In genomic region chr7:30135271-30135550, GRCh38 we compare ENCODE assay signal across 8 cellular contexts. TPM values are rescaled to one million over a fixed set of nuclear protein-coding genes. Genes with fewer than 3 reads are reported as not detected.
DNase-seq lines count a peak whose midpoint lies in the region; ATAC-seq and TF ChIP-seq lines count a peak whose summit lies in the region.

No MANE protein-coding gene starts in this region.

- TF ChIP-seq CTCF in NB4 (IDR thresholded peaks at IDR 0.05; ENCODE audit: low read depth, low read length) (no peak), epithelial cell of esophagus (IDR thresholded peaks at IDR 0.05; ENCODE audit: insufficient read depth, low read depth, low read length, missing control alignments) (no peak), prostate gland (IDR thresholded peaks at IDR 0.05) (no peak)

- H3K9me3 ChIP-seq in prostate gland = no peaks in the 10 kb centered on the region

- intact Hi-C loops in prostate gland (cut with DNase I) = no loop called here

- H3K27me3 ChIP-seq in prostate gland (replicated peaks; ENCODE audit: insufficient read depth) = no peaks in the 10 kb centered on the region

- WGBS in prostate gland = 0% methylated on average over 16 of the region's 44 CpGs

- no peaks in the 10 kb centered on the region for H3K36me3 ChIP-seq in prostate gland

- H3K4me3 ChIP-seq in NB4 (ENCODE audit: low read depth, low read length) (peak overlapping the region; percentile 71), epithelial cell of esophagus (ENCODE audit: low read length) (peak overlapping the region; percentile 92), prostate gland (peak overlapping the region; percentile 69 to 86)

- peak; percentile 20 for ATAC-seq in GM19452 (IDR thresholded peaks at IDR 0.05; ENCODE audit: unreplicated experiment)

- DNase-seq in NB4 (ENCODE audit: low read depth) (no peak), epithelial cell of esophagus (ENCODE audit: low read depth) (no peak), prostate gland (ENCODE audit: low spot score) (no peak), NCI-H69 (lab: John Stamatoyannopoulos, UW) (no peak), NCI-H2107 (lab: John Stamatoyannopoulos, UW) (no peak)
- DNase-seq in activated CD4-positive, alpha-beta T cell treated with anti-CD3 and anti-CD28 coated beads for 4 hours = no peak
- no peak for DNase-seq in activated effector memory CD4-positive, alpha-beta T cell treated with anti-CD3 and anti-CD28 coated beads, Interleukin-2, amount 50 U/mL, for 16 hours

- H3K27ac ChIP-seq in prostate gland = peak overlapping the region; percentile 92 to 95

- H3K4me1 ChIP-seq in prostate gland (replicated peaks) = no peaks in the 10 kb centered on the region

- TF ChIP-seq POLR2A in NB4 (IDR thresholded peaks at IDR 0.05; ENCODE audit: extremely low read depth, insufficient read length) (no peak), prostate gland (IDR thresholded peaks at IDR 0.05) (no peak)

RNA-seq across cellular contexts. Expression of gene MTURN, which starts 0.4 kb away (rescaled TPM):
- 10 to 100 TPM; 22.6 to 26.9 TPM for total RNA-seq in prostate gland
